1 cellular context compared by ENCODE assay signal in the genomic region with DNA sequence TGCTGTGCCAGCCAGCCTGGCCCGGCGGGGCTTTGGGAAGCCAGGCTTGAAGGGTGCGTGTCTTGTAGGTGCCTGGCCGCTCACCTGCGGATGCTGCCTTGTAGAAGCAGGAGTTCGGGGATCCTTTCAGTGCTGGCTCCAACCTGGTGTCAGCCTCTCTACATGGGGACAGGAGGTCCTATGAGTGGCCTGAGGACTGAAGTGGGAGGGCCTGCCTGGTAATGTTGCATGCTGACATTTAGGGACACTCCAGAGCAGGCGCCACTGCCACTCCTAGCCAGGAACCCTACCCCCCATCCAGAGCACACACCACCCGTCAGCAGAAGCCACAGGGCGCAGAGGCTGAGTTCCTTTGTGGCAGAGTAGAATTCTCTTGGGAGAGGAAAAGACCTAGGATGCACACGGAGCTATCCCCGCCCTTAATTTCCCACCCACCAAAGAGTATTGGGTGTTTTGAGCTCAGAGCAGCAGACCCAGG.
TF ChIP-seq lines count a peak whose summit lies in the region.

No MANE protein-coding gene starts in this region.

TF ChIP-seq in A549, 52 proteins besides CTCF, POLR2A, EP300 and RAD21 (continued from another document):
- TF ChIP-seq HOXB5 (CRISPR knock-in tag; IDR thresholded peaks at IDR 0.05) = no peak
- TF ChIP-seq, protein P1, sequence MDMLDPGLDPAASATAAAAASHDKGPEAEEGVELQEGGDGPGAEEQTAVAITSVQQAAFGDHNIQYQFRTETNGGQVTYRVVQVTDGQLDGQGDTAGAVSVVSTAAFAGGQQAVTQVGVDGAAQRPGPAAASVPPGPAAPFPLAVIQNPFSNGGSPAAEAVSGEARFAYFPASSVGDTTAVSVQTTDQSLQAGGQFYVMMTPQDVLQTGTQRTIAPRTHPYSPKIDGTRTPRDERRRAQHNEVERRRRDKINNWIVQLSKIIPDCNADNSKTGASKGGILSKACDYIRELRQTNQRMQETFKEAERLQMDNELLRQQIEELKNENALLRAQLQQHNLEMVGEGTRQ (IDR thresholded peaks at IDR 0.05) = no peak
- no peak for TF ChIP-seq ZSCAN20 (CRISPR knock-in tag; IDR thresholded peaks at IDR 0.05)
- TF ChIP-seq RNF2 (IDR thresholded peaks at IDR 0.05; ENCODE audit: borderline replicate concordance, low read depth) = no peak
- no peak for TF ChIP-seq HDAC2 (IDR thresholded peaks at IDR 0.05)
- no peak for TF ChIP-seq POLR2AphosphoS2 (conservative IDR thresholded peaks at IDR 0.05; ENCODE audit: low read length)
- no peak for TF ChIP-seq RCOR1 (IDR thresholded peaks at IDR 0.05; ENCODE audit: low read depth, low read length)
- no peak for TF ChIP-seq RFX5 (IDR thresholded peaks at IDR 0.05)
- TF ChIP-seq KDM1A (IDR thresholded peaks at IDR 0.05; ENCODE audit: low read depth) = no peak
- no peak for TF ChIP-seq CEBPB (IDR thresholded peaks at IDR 0.05)
- no peak for TF ChIP-seq ZNF302 (CRISPR knock-in tag; IDR thresholded peaks at IDR 0.05)
- TF ChIP-seq, protein P2, sequence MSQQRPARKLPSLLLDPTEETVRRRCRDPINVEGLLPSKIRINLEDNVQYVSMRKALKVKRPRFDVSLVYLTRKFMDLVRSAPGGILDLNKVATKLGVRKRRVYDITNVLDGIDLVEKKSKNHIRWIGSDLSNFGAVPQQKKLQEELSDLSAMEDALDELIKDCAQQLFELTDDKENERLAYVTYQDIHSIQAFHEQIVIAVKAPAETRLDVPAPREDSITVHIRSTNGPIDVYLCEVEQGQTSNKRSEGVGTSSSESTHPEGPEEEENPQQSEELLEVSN (IDR thresholded peaks at IDR 0.05; ENCODE audit: borderline replicate concordance, low read depth) = no peak
- TF ChIP-seq BHLHE40 (IDR thresholded peaks at IDR 0.05; ENCODE audit: low read depth, low read length) = no peak
